ENCODE assay signal across 1 cellular context in the genomic region with DNA sequence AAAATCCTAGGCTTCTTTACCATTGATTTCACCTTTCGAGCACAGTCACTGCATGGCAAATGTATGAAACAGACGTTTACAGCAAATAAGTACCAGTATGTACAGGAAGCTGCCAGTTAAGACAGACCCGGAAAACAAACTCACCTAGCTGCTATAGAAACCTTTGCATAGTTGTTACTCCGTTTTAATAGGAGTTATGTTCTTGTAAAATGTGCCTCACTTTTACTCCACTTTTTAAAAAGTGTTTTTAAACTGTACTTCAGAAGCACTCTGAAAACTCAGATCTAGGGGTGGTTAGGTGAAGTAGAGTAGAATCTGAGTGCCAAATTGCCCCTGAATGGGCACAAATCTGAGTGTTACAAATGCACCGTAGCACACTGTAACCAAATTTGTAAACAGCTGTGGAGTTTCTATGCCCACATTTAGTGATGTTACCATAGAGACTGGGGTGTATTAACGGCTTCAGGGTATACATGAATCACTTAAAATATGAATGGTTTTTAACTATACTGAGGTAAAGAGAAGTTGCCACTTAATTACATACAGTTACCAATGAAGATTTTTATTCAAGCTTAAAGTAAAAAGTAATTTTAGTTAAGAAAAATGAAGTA.
TF ChIP-seq lines count a peak whose summit lies in the region.

No MANE protein-coding gene starts in this region.

TF ChIP-seq in GM23338, 12 proteins besides CTCF, POLR2A, EP300 and RAD21:
- no peak for TF ChIP-seq NANOG (IDR thresholded peaks at IDR 0.05; ENCODE audit: borderline replicate concordance)
